ENCODE assay signal across 8 cellular contexts in the genomic region with DNA sequence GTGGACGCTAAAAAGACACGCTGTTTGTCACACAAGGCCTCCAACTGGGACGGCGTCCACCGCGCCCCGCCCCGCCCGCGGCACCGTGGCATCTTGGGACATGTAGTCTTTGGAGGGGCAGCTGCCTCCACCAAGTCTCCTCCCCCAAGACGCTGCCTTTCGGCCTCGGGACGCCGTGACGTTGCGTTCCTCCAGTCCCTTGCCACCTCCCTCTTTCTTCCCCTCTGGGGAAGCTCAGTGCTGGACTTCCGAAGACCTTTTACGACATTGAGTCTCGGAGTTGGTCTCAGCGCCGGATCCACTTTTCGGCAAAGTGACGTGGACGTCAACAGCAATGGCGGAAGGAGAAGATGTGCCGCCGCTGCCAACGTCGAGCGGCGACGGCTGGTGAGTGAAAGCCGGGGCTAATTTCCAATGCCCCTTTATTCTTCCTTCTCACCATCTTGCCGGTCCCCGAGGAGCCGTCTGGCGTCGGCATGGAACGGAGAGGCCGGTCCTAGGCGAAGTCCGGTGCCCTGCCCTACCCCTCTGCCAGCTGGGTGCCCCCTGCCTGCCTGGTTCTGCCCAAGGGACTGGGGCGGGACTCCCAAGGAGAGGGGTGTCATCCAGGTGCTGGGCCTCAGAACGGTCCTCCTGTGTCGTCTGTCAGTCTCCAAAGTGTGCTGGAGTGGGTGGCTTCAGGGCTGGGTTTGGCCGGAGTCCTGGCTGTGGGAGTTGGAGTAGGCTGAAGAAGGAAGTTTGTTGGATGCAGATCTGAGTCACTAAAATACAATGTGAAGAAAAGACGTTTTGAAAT. TPM values are rescaled to one million over a fixed set of nuclear protein-coding genes. Genes with fewer than 3 reads are reported as not detected.
DNase-seq lines count a peak whose midpoint lies in the region; ATAC-seq, FAIRE-seq and TF ChIP-seq lines count a peak whose summit lies in the region.

TSS of gene TBC1D23 (plus strand) at position 308 of the 796 bp plus-strand sequence. CDS start at position 335, 27 bp downstream.

- H3K27me3 ChIP-seq in adipocyte (replicated peaks; ENCODE audit: control insufficient read depth, insufficient read depth, low read length): no peaks in the 10 kb centered on the region
- H3K27me3 ChIP-seq in pancreas: no peaks in the 10 kb centered on the region
- H3K27me3 ChIP-seq in tibial artery: no peaks in the 10 kb centered on the region

- FAIRE-seq in GM12891 (lab: Jason Lieb, UNC) (peak; percentile 100), pancreas (lab: Jason Lieb, UNC) (peak; percentile 98)

- H3K4me1 ChIP-seq in adipocyte (ENCODE audit: control insufficient read depth, insufficient read depth, low read length): peaks cover 79% of the 10 kb centered on the region
- peaks cover 19 to 39% (median 30%) of the 10 kb centered on the region in 3 donors for H3K4me1 ChIP-seq in pancreas
- H3K4me1 ChIP-seq in tibial artery: peaks cover 0 to 52% (median 31%) of the 10 kb centered on the region in 4 donors

- intact Hi-C loops in Right ventricle myocardium superior (cut with DNase I) (no loop called here), pancreas (cut with DNase I) (no loop called here), tibial artery (cut with DNase I; ENCODE audit: low total_unique reads) (no loop called here)

- TF ChIP-seq POLR2A in GM12891 (IDR thresholded peaks at IDR 0.05; ENCODE audit: low read depth, low read length): peak; percentile 86

- H3K27ac ChIP-seq in pancreas (peak within 1 kb of the TSS; percentile 91 to 96 (median 95)), tibial artery (peak within 1 kb of the TSS; percentile 100)

- H3K36me3 ChIP-seq in adipocyte (ENCODE audit: control insufficient read depth, insufficient read depth, low read length, severe bottlenecking): no peaks in the 10 kb centered on the region
- H3K36me3 ChIP-seq in pancreas: no peaks in the 10 kb centered on the region
- H3K36me3 ChIP-seq in tibial artery: no peaks in the 10 kb centered on the region

- H3K4me3 ChIP-seq in adipocyte (ENCODE audit: low read length): peak within 1 kb of the TSS; percentile 92
- peak within 1 kb of the TSS; percentile 87 to 97 (median 92) for H3K4me3 ChIP-seq in pancreas
- peak within 1 kb of the TSS; percentile 86 to 98 for H3K4me3 ChIP-seq in tibial artery

- H3K9me3 ChIP-seq in adipocyte (ENCODE audit: control insufficient read depth, low read length) (no peaks in the 10 kb centered on the region), pancreas (no peaks in the 10 kb centered on the region), tibial artery (no peaks in the 10 kb centered on the region)

- WGBS in pancreas, 2 donors: 0% methylated on average over 49 of the region's 49 CpGs

- TF ChIP-seq CTCF in pancreas (IDR thresholded peaks at IDR 0.05) (no peak), tibial artery (IDR thresholded peaks at IDR 0.05) (peak in 1 of 2 experiments; percentile 5)

- H3K9ac ChIP-seq in adipocyte (ENCODE audit: low read length): peak within 1 kb of the TSS; percentile 96

- DNase-seq in GM12891 (ENCODE audit: insufficient read length, low spot score): peak; percentile 86
- peak; percentile 97 for DNase-seq in NCI-H1436 (lab: John Stamatoyannopoulos, UW)
- peak; percentile 95 for DNase-seq in T follicular helper cell (ENCODE audit: low read depth)
- DNase-seq in adipocyte (ENCODE audit: low read depth): peak; percentile 100
- DNase-seq in Right ventricle myocardium superior: peak; percentile 99
- peak; percentile 96 to 99 (median 98) for DNase-seq in pancreas
- DNase-seq in tibial artery: peak; percentile 99

- peak; percentile 100 for ATAC-seq in HG02840 (IDR thresholded peaks at IDR 0.05; ENCODE audit: low FRiP score, unreplicated experiment)
- peak; percentile 99 for ATAC-seq in Right ventricle myocardium superior (ENCODE audit: poor library complexity)
- ATAC-seq in pancreas: peak; percentile 98 to 99 (median 98)

TF ChIP-seq in GM12891, 5 proteins besides CTCF, POLR2A, EP300 and RAD21:
- TF ChIP-seq POLR2AphosphoS5 (IDR thresholded peaks at IDR 0.05; ENCODE audit: low read depth, low read length): peak; percentile 75
- TF ChIP-seq SPI1 (IDR thresholded peaks at IDR 0.05; ENCODE audit: low read depth, low read length): 0 out of 2 replicates have a peak, but pooled peaks have one; percentile 36
- no peak for TF ChIP-seq PAX5 (IDR thresholded peaks at IDR 0.05; ENCODE audit: insufficient read depth, low read length, severe bottlenecking)
- TF ChIP-seq TAF1 (IDR thresholded peaks at IDR 0.05; ENCODE audit: low read depth, low read length): peak; percentile 80
- no peak for TF ChIP-seq POU2F2 (IDR thresholded peaks at IDR 0.05; ENCODE audit: low read depth, low read length)

RNA-seq across cellular contexts. Expression of gene TBC1D23, which starts in this region (rescaled TPM):
- 4.6 TPM for polyA plus RNA-seq in GM12891 (2012; ENCODE audit: low read depth, missing spikeins)
- 33.2 TPM for total RNA-seq in Right ventricle myocardium superior
- total RNA-seq in pancreas: 10 to 100 TPM; 19.5 to 31.3 (median 23.4) TPM
- polyA plus RNA-seq in pancreas: 10 to 100 TPM; 10.9 to 15.1 TPM

Comparison
In these comparisons a context has a peak if more than half of its experiments do, and no peak if none do; other contexts are left out.
1. Peak in every context shown above with its lines: DNase-seq, ATAC-seq, H3K4me3 ChIP-seq and H3K27ac ChIP-seq.